ENCODE assay signal across 1 cellular context in genomic region chr2:25109822-25110221, GRCh38.
TF ChIP-seq lines count a peak whose summit lies in the region.

No MANE protein-coding gene starts in this region.

TF ChIP-seq in A549, 52 proteins besides CTCF, POLR2A, EP300 and RAD21 (continued from another document):
- TF ChIP-seq E2F6 (IDR thresholded peaks at IDR 0.05; ENCODE audit: borderline replicate concordance, low read depth), result no peak
